ENCODE assay signal across 8 cellular contexts in the genomic region with DNA sequence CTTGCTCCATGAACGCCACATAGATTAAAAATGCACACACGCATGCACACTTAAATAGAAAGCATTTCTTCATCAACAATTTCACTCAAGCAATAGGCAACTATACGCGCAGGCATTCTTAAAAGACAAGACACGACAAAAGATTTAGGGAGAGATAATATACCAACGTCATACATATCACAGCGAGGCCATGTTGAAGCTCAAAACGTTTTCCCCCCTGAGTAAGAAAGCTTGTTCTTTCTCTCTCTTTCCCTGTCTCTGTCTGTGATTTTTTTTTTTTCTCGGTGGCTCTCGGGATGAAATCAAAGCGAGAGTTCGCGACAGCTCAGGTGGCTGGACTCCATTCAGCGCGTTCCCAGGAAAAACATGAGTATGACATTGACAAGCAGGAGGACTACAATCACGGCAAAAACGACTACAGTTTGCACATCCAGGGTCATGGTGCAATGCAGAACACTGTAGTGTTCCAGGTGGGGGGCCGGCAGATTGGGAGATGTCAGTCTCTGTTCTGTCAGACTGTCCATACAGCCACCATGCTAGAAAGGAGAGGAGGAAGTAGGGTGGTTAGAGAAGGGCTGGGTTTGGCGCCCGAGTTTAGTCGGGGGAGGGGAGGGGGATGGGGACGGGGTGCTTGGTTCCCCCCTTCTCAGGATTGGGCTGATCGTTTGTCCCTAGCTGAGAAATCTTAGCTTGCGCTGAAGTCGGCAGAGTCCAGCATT. TPM values are rescaled to one million over a fixed set of nuclear protein-coding genes. Genes with fewer than 3 reads are reported as not detected.
DNase-seq lines count a peak whose midpoint lies in the region; ATAC-seq and TF ChIP-seq lines count a peak whose summit lies in the region.

No MANE protein-coding gene starts in this region.

- H3K4me3 Mint-ChIP-seq in activated T-cell treated with anti-CD3 and anti-CD28 coated beads, Interleukin-2, amount 50 U/mL, for 72 hours = peak overlapping the region; percentile 94 to 98
- H3K4me3 Mint-ChIP-seq in progenitor cell of endocrine pancreas (ENCODE audit: low read depth) = peak overlapping the region; percentile 89

- peak; percentile 19 for ATAC-seq in GM21786 (IDR thresholded peaks at IDR 0.05; ENCODE audit: unreplicated experiment)
- ATAC-seq in activated T-cell treated with anti-CD3 and anti-CD28 coated beads, Interleukin-2, amount 50 U/mL, for 72 hours (replicated peaks in 1 of 2) = peak; percentile 35 to 43

- H3K79me2 ChIP-seq in DOHH2 (ENCODE audit: control insufficient read depth, low read length) = peaks cover 55% of the 10 kb centered on the region

- peaks cover 35% of the 10 kb centered on the region for H3K27me3 Mint-ChIP-seq in activated T-cell treated with anti-CD3 and anti-CD28 coated beads, Interleukin-2, amount 50 U/mL, for 72 hours (ENCODE audit: low read depth)
- no peaks in the 10 kb centered on the region for H3K27me3 Mint-ChIP-seq in progenitor cell of endocrine pancreas

- peak overlapping the region; percentile 86 for H3K4me3 ChIP-seq in DOHH2 (ENCODE audit: low read length)
- H3K4me3 ChIP-seq in foreskin fibroblast (ENCODE audit: low read depth in 1 of 2, low read length in 2 of 2) = peak overlapping the region; percentile 71 to 78

- H3K4me2 ChIP-seq in DOHH2 (ENCODE audit: low read length) = peak overlapping the region; percentile 84

- no peaks in the 10 kb centered on the region for H3K9me3 ChIP-seq in DOHH2 (ENCODE audit: control insufficient read depth, insufficient read depth, low read length)

- H3K9me2 ChIP-seq in DOHH2 (replicated peaks; ENCODE audit: control insufficient read depth, low read length) = no peaks in the 10 kb centered on the region

- peak overlapping the region; percentile 66 for H3K27ac ChIP-seq in DOHH2 (ENCODE audit: low read depth, low read length)

- TF ChIP-seq CTCF in DOHH2 (IDR thresholded peaks at IDR 0.05; ENCODE audit: low read depth, low read length, poor library complexity, severe bottlenecking) = no peak
- TF ChIP-seq CTCF in foreskin fibroblast (IDR thresholded peaks at IDR 0.05; ENCODE audit: low read depth, low read length) = no peak
- TF ChIP-seq CTCF in progenitor cell of endocrine pancreas (IDR thresholded peaks at IDR 0.05; ENCODE audit: unreplicated experiment) = no peak

- H3K36me3 Mint-ChIP-seq in activated T-cell treated with anti-CD3 and anti-CD28 coated beads, Interleukin-2, amount 50 U/mL, for 72 hours (ENCODE audit: insufficient read depth in 2 of 2) = peaks cover 1 to 4% of the 10 kb centered on the region in 2 donors
- H3K36me3 Mint-ChIP-seq in progenitor cell of endocrine pancreas (ENCODE audit: insufficient read depth) = no peaks in the 10 kb centered on the region

- no peaks in the 10 kb centered on the region for H3K36me3 ChIP-seq in DOHH2 (ENCODE audit: control insufficient read depth, low read length)

- no peaks in the 10 kb centered on the region for H3K9me3 Mint-ChIP-seq in activated T-cell treated with anti-CD3 and anti-CD28 coated beads, Interleukin-2, amount 50 U/mL, for 72 hours
- peaks cover 13% of the 10 kb centered on the region for H3K9me3 Mint-ChIP-seq in progenitor cell of endocrine pancreas (ENCODE audit: low read depth)

- no peaks in the 10 kb centered on the region for H3K27me3 ChIP-seq in DOHH2 (ENCODE audit: control insufficient read depth, low read length)

- no peaks in the 10 kb centered on the region for H3F3A ChIP-seq in DOHH2 (ENCODE audit: control insufficient read depth, insufficient read depth)

- peaks cover 45% of the 10 kb centered on the region for H3K4me1 Mint-ChIP-seq in activated T-cell treated with anti-CD3 and anti-CD28 coated beads, Interleukin-2, amount 50 U/mL, for 72 hours (ENCODE audit: low read depth)
- H3K4me1 Mint-ChIP-seq in progenitor cell of endocrine pancreas (ENCODE audit: low read depth) = peaks cover 8% of the 10 kb centered on the region

- peak; percentile 5 for DNase-seq in MV-4-11 (lab: John Stamatoyannopoulos, UW)
- peak in 1 of 2 donors; percentile 21 for DNase-seq in activated T-cell treated with anti-CD3 and anti-CD28 coated beads, Interleukin-2, amount 50 U/mL, for 72 hours
- no peak for DNase-seq in foreskin fibroblast
- DNase-seq in progenitor cell of endocrine pancreas (ENCODE audit: low spot score, unreplicated experiment) = no peak
- DNase-seq in NCI-H446 (lab: John Stamatoyannopoulos, UW) = no peak
- no peak for DNase-seq in hippocampal formation (lab: John Stamatoyannopoulos, UW)

- H3K4me1 ChIP-seq in DOHH2 (ENCODE audit: control insufficient read depth, low read length) = peaks cover 15% of the 10 kb centered on the region

- peak overlapping the region; percentile 94 for H3K27ac Mint-ChIP-seq in activated T-cell treated with anti-CD3 and anti-CD28 coated beads, Interleukin-2, amount 50 U/mL, for 72 hours
- H3K27ac Mint-ChIP-seq in progenitor cell of endocrine pancreas = peak overlapping the region; percentile 98

- 0 out of 2 replicates have a peak, but pooled peaks cover 2% of the 10 kb centered on the region for H4K20me1 ChIP-seq in DOHH2 (ENCODE audit: control insufficient read depth, insufficient read depth, low read depth, low read length)

RNA-seq across cellular contexts. Expression of gene ARHGEF9, which starts 30.7 kb away (rescaled TPM):
- total RNA-seq in activated T-cell treated with anti-CD3 and anti-CD28 coated beads, Interleukin-2, amount 50 U/mL, for 72 hours = 10 to 100 TPM; 38.6 to 40.8 TPM
- 20.4 and 20.9 TPM in 2 replicates for total RNA-seq in progenitor cell of endocrine pancreas
